Comparison of ENCODE assay signal across 8 cellular contexts in genomic region chr15:55407631-55407948, GRCh38. TPM values are rescaled to one million over a fixed set of nuclear protein-coding genes. Genes with fewer than 3 reads are reported as not detected.
DNase-seq lines count a peak whose midpoint lies in the region; ATAC-seq and TF ChIP-seq lines count a peak whose summit lies in the region.

No MANE protein-coding gene starts in this region.

- no peaks in the 10 kb centered on the region for H3K27me3 ChIP-seq in uterus

- DNase-seq in NCI-H526 treated with DMSO at 0.1 percent for 48 hours (lab: John Stamatoyannopoulos, UW) (peak; percentile 55), cerebellum (ENCODE audit: low spot score) (peak; percentile 17), memory B cell (ENCODE audit: low spot score in 2 of 2) (no peak), uterus (no peak), MV-4-11 (lab: John Stamatoyannopoulos, UW) (no peak)
- DNase-seq in stimulated activated naive CD4-positive, alpha-beta T cell treated with Interleukin-2 at 50 U/mL for 16 hours (lab: John Stamatoyannopoulos, UW) = no peak

- H3K27ac ChIP-seq in C4-2B = peak overlapping the region; percentile 75
- peak overlapping the region; percentile 71 to 83 for H3K27ac ChIP-seq in uterus

- peak overlapping the region; percentile 91 for H3K4me3 Mint-ChIP-seq in memory B cell

- TF ChIP-seq CTCF in C4-2B (conservative IDR thresholded peaks at IDR 0.05) (no peak), uterus (IDR thresholded peaks at IDR 0.05) (no peak)

- H3K4me1 Mint-ChIP-seq in memory B cell = peaks cover 22% of the 10 kb centered on the region

- ATAC-seq in GM21447 (IDR thresholded peaks at IDR 0.05; ENCODE audit: unreplicated experiment) (peak; percentile 5), memory B cell (ENCODE audit: low read depth) (peak; percentile 16)

- intact Hi-C loops in uterus (cut with DNase I; ENCODE audit: low total_unique reads) = no loop called here

- H3K9me3 ChIP-seq in uterus = no peaks in the 10 kb centered on the region

- H3K36me3 Mint-ChIP-seq in memory B cell = peaks cover 1% of the 10 kb centered on the region

- H3K36me3 ChIP-seq in uterus = no peaks in the 10 kb centered on the region

- no peak for TF ChIP-seq POLR2A in uterus (IDR thresholded peaks at IDR 0.05)

- H3K27ac Mint-ChIP-seq in memory B cell = peak overlapping the region; percentile 92

- H3K4me1 ChIP-seq in uterus = no peaks in the 10 kb centered on the region

- no peaks in the 10 kb centered on the region for H3K27me3 Mint-ChIP-seq in memory B cell

- H3K4me3 ChIP-seq in uterus = peak overlapping the region; percentile 49 to 66

- no peaks in the 10 kb centered on the region for H3K9me3 Mint-ChIP-seq in memory B cell

RNA-seq across cellular contexts. Expression of gene CCPG1, which starts 0.6 kb away (rescaled TPM):
- 33.0 TPM for total RNA-seq in cerebellum
- 10 to 100 TPM; 50.1 to 79.7 (median 68.3) TPM for total RNA-seq in uterus

RNA-seq across cellular contexts. Expression of gene PIERCE2, which starts 0.7 kb away (rescaled TPM):
- total RNA-seq in cerebellum = 2.5 TPM
- 1 to 10 TPM in 1 of 4 donors, not detected in 3; 1.4 TPM for total RNA-seq in uterus

Comparison
In these comparisons a context has a peak if more than half of its experiments do, and no peak if none do; other contexts are left out.
1. DNase-seq: peak in NCI-H526 treated with DMSO at 0.1 percent for 48 hours (single experiment) and cerebellum (single experiment); none in memory B cell (0 of 2), uterus (0 of 2), stimulated activated naive CD4-positive, alpha-beta T cell treated with Interleukin-2 at 50 U/mL for 16 hours (single experiment) and MV-4-11 (single experiment).